ENCODE assay signal across 8 cellular contexts in genomic region chr6:30556964-30557682, GRCh38. TPM values are rescaled to one million over a fixed set of nuclear protein-coding genes. Genes with fewer than 3 reads are reported as not detected.
DNase-seq lines count a peak whose midpoint lies in the region; ATAC-seq and TF ChIP-seq lines count a peak whose summit lies in the region.

TSS of gene PRR3 (plus strand) at chr6:30557295. CDS start at chr6:30557345, 50 bp downstream.

- H4K91ac ChIP-seq in IMR-90 (ENCODE audit: insufficient read depth, low read depth, low read length) = peak within 1 kb of the TSS; percentile 91

- no peaks in the 10 kb centered on the region for H3K9me3 ChIP-seq in IMR-90 (ENCODE audit: control insufficient read depth, insufficient read depth, low read length)

- 0 out of 2 replicates have a peak within 1 kb of the TSS, but pooled peaks have one; percentile 22 for H2BK20ac ChIP-seq in IMR-90 (ENCODE audit: low read depth, low read length)

- peak within 1 kb of the TSS; percentile 71 to 98 for H4K8ac ChIP-seq in IMR-90 (ENCODE audit: low read depth in 2 of 2, low read length in 2 of 2)

- H3K18ac ChIP-seq in IMR-90 (ENCODE audit: low read depth, low read length) = peak within 1 kb of the TSS; percentile 79

- CTCF ChIA-PET in IMR-90 (lab: Yijun Ruan, JAX) = interaction anchor here (0.5 to 1.1 kb wide), 2 partner anchors 16 to 1182 kb away, joined by 3 read pairs; no protein-coding TSS in a partner anchor

- peak within 1 kb of the TSS; percentile 98 for H4K5ac ChIP-seq in IMR-90 (ENCODE audit: low read depth, low read length)

- peak within 1 kb of the TSS; percentile 52; the same call in 1 of the 3 replicates for H2BK15ac ChIP-seq in IMR-90 (ENCODE audit: low read depth, low read length)

- H3K56ac ChIP-seq in IMR-90 (ENCODE audit: extremely low read depth, insufficient read depth, low read length) = peak within 1 kb of the TSS; percentile 88

- peak within 1 kb of the TSS; percentile 87 for H2AK5ac ChIP-seq in IMR-90 (ENCODE audit: low read depth, low read length)

- TF ChIP-seq RAD21 in IMR-90 (IDR thresholded peaks at IDR 0.05; ENCODE audit: low read length) = no peak

- intact Hi-C loops in IMR-90 (cut with micrococcal nuclease) = loop anchor here (1.0 kb wide), 1 partner anchor 14 kb away; the partner anchor contains the start of gene ABCF1

- H3K4me3 ChIP-seq in IMR-90 (ENCODE audit: insufficient read depth, low read depth, low read length) = peak within 1 kb of the TSS; percentile 94

- H3K27ac ChIP-seq in IMR-90 (ENCODE audit: insufficient read depth, low read length) = peak within 1 kb of the TSS; percentile 96

- H3K4ac ChIP-seq in IMR-90 (ENCODE audit: low read depth, low read length) = peak within 1 kb of the TSS; percentile 98

- no peaks in the 10 kb centered on the region for H3K9me3 Mint-ChIP-seq in stimulated activated naive B cell treated with anti-CD40 and anti-IgM and Interleukin-4, amounts not matched to agents 10 μg/mL and 1 μg/mL and 100 μg/mL, for 72 hours

- H2BK120ac ChIP-seq in IMR-90 (ENCODE audit: low read depth, low read length) = peak within 1 kb of the TSS; percentile 84

- no TSS peak for BruUV-seq in IMR-90 (replicated peaks; lab: Mats Ljungman, UMichigan)

- peak within 1 kb of the TSS; percentile 84; the same call in 1 of the 2 replicates for H3K23ac ChIP-seq in IMR-90 (ENCODE audit: low read depth, low read length)

- H3K27ac Mint-ChIP-seq in stimulated activated naive B cell treated with anti-CD40 and anti-IgM and Interleukin-4, amounts not matched to agents 10 μg/mL and 1 μg/mL and 100 μg/mL, for 72 hours = peak within 1 kb of the TSS; percentile 98

- H3K4me2 ChIP-seq in IMR-90 (ENCODE audit: low read depth, low read length) = peak within 1 kb of the TSS; percentile 96

- peak; percentile 14 for ATAC-seq in GM21528 (IDR thresholded peaks at IDR 0.05; ENCODE audit: low FRiP score, unreplicated experiment)
- ATAC-seq in IMR-90 (ENCODE audit: low read depth) = peak; percentile 67
- ATAC-seq in esophagus mucosa = peak; percentile 78
- peak; percentile 81 to 82 for ATAC-seq in stimulated activated naive B cell treated with anti-CD40 and anti-IgM and Interleukin-4, amounts not matched to agents 10 μg/mL and 1 μg/mL and 100 μg/mL, for 72 hours (replicated peaks)

- in situ Hi-C loops in IMR-90 (cut with MboI; ENCODE audit: low sequenced_read_pairs) = no loop called here

- peaks cover 2% of the 10 kb centered on the region for H3K4me1 ChIP-seq in IMR-90 (ENCODE audit: control insufficient read depth, insufficient read depth, low read length)

- peak within 1 kb of the TSS; percentile 93 to 94 for H3K4me3 Mint-ChIP-seq in stimulated activated naive B cell treated with anti-CD40 and anti-IgM and Interleukin-4, amounts not matched to agents 10 μg/mL and 1 μg/mL and 100 μg/mL, for 72 hours

- H3K27me3 ChIP-seq in IMR-90 (ENCODE audit: control insufficient read depth, insufficient read depth, low read length) = no peaks in the 10 kb centered on the region

- peak; percentile 56; the same call in 1 of the 2 replicates for TF ChIP-seq POLR2A in IMR-90 (IDR thresholded peaks at IDR 0.05; ENCODE audit: low read depth, low read length)

- no peaks in the 10 kb centered on the region for H3K27me3 Mint-ChIP-seq in stimulated activated naive B cell treated with anti-CD40 and anti-IgM and Interleukin-4, amounts not matched to agents 10 μg/mL and 1 μg/mL and 100 μg/mL, for 72 hours

- H3K9ac ChIP-seq in IMR-90 (ENCODE audit: low read depth, low read length) = peak within 1 kb of the TSS; percentile 97

- POLR2A ChIA-PET in IMR-90 (lab: Charles Lee; ENCODE audit: unreplicated experiment) = interaction anchor here (0.5 to 0.7 kb wide), 3 partner anchors 8 to 664 kb away, joined by 6 read pairs; no protein-coding TSS in a partner anchor

- peaks cover 25% of the 10 kb centered on the region for H3K36me3 ChIP-seq in IMR-90 (ENCODE audit: control insufficient read depth, insufficient read depth, low read length)

- dilution Hi-C loops in IMR-90 (cut with HindIII; ENCODE audit: low sequenced_read_pairs, unreplicated experiment) = no loop called here

- H3K36me3 Mint-ChIP-seq in stimulated activated naive B cell treated with anti-CD40 and anti-IgM and Interleukin-4, amounts not matched to agents 10 μg/mL and 1 μg/mL and 100 μg/mL, for 72 hours = peaks cover 17 to 59% of the 10 kb centered on the region in 2 donors

- peak within 1 kb of the TSS; percentile 97 for H2AFZ ChIP-seq in IMR-90 (replicated peaks; ENCODE audit: low read length, poor library complexity)

- peaks cover 4% of the 10 kb centered on the region; the same call in 1 of the 2 replicates for H4K20me1 ChIP-seq in IMR-90 (ENCODE audit: insufficient read depth, low read length)

- peaks cover 14 to 76% of the 10 kb centered on the region in 2 experiments for H3K79me1 ChIP-seq in IMR-90 (ENCODE audit: low read depth in 1 of 2, low read length in 2 of 2)

- H2BK5ac ChIP-seq in IMR-90 (ENCODE audit: low read depth, low read length, poor library complexity, severe bottlenecking) = peak within 1 kb of the TSS; percentile 88

- peak; percentile 89 for DNase-seq in DMS153 treated with DMSO at 0.1 percent for 48 hours (lab: John Stamatoyannopoulos, UW; ENCODE audit: unreplicated experiment)
- DNase-seq in IMR-90 = peak; percentile 88
- DNase-seq in OCI-M1 (lab: John Stamatoyannopoulos, UW) = peak; percentile 97
- peak; percentile 85 for DNase-seq in activated T-cell treated with anti-CD3 and anti-CD28 coated beads for 48 hours (ENCODE audit: low read depth)
- peak; percentile 91 for DNase-seq in myocyte (ENCODE audit: low read depth)
- peak; percentile 84 for DNase-seq in stimulated activated naive B cell treated with anti-CD40 and anti-IgM and Interleukin-4, amounts not matched to agents 10 μg/mL and 1 μg/mL and 100 μg/mL, for 72 hours

- TF ChIP-seq CTCF in IMR-90 (conservative IDR thresholded peaks at IDR 0.05; ENCODE audit: low read depth, low read length) = no peak

- 0% methylated on average over 12 of the region's 40 CpGs; no CpG with 5 or more reads in 1 of the 2 experiments for WGBS in IMR-90 (ENCODE audit: extremely low coverage in 2 of 2, insufficient read length in 1 of 2), 2 experiments

- H3K9me1 ChIP-seq in IMR-90 (ENCODE audit: insufficient read depth, low read length) = peaks cover 6% of the 10 kb centered on the region; the same call in 1 of the 2 replicates

- H3K14ac ChIP-seq in IMR-90 (replicated peaks; ENCODE audit: low read depth, low read length) = peak within 1 kb of the TSS; percentile 95

- H3K4me1 Mint-ChIP-seq in stimulated activated naive B cell treated with anti-CD40 and anti-IgM and Interleukin-4, amounts not matched to agents 10 μg/mL and 1 μg/mL and 100 μg/mL, for 72 hours = peaks cover 33 to 50% of the 10 kb centered on the region in 2 donors

- peak within 1 kb of the TSS; percentile 98 for H2AK9ac ChIP-seq in IMR-90 (replicated peaks; ENCODE audit: low read depth, low read length, poor library complexity)

TF ChIP-seq in IMR-90, 13 proteins besides CTCF, POLR2A, EP300 and RAD21:
- TF ChIP-seq USF2 (IDR thresholded peaks at IDR 0.05; ENCODE audit: low read depth, low read length) = peak; percentile 55; the same call in 1 of the 2 replicates
- TF ChIP-seq FOS (IDR thresholded peaks at IDR 0.05; ENCODE audit: low read depth, low read length) = 0 out of 2 replicates have a peak, but pooled peaks have one; percentile 2
- peak; percentile 2; the same call in 1 of the 2 replicates for TF ChIP-seq NFE2L2 (IDR thresholded peaks at IDR 0.05; ENCODE audit: low read depth, low read length)
- no peak for TF ChIP-seq RCOR1 (IDR thresholded peaks at IDR 0.05; ENCODE audit: insufficient replicate concordance, low read length)
- no peak for TF ChIP-seq BHLHE40 (IDR thresholded peaks at IDR 0.05; ENCODE audit: low read depth, low read length)
- no peak for TF ChIP-seq RFX5 (IDR thresholded peaks at IDR 0.05; ENCODE audit: low read depth, low read length)
- peak; percentile 24 for TF ChIP-seq MAFK (IDR thresholded peaks at IDR 0.05; ENCODE audit: low read depth, low read length)
- peak; percentile 86; the same call in 1 of the 2 replicates for TF ChIP-seq MAZ (IDR thresholded peaks at IDR 0.05; ENCODE audit: borderline replicate concordance, low read depth, low read length)

RNA-seq across cellular contexts. Expression of gene PRR3, which starts in this region (rescaled TPM):
- 7.2 TPM in 2 replicates for total RNA-seq in IMR-90 (2012; rRNA removed)
- 16.7 and 17.3 TPM in 2 replicates for polyA plus RNA-seq in IMR-90 (2012; rRNA removed)
- polyA plus RNA-seq in IMR-90 (2012; cell fraction: cytosol; rRNA removed) = 9.5 and 11.1 TPM in 2 replicates
- 8.2 and 15.9 TPM in 2 replicates for polyA plus RNA-seq in IMR-90 (2012; cell fraction: nucleus; rRNA removed; ENCODE audit: low replicate concordance)
- total RNA-seq in esophagus mucosa = 3.5 TPM
- 6.5 and 6.6 TPM in 2 replicates for total RNA-seq in myocyte
- 12.4 TPM for polyA plus RNA-seq in myocyte (2012)

Comparison
In these comparisons a context has a peak if more than half of its experiments do, and no peak if none do; other contexts are left out.
1. Peak in every context shown above with its lines: DNase-seq, ATAC-seq, H3K4me3 ChIP-seq and H3K27ac ChIP-seq.
2. ATAC-seq: peak in every context shown above with its lines; median percentile 82 in stimulated activated naive B cell treated with anti-CD40 and anti-IgM and Interleukin-4, amounts not matched to agents 10 μg/mL and 1 μg/mL and 100 μg/mL, for 72 hours; 78 in esophagus mucosa; 67 in IMR-90; 14 in GM21528.